Comparison of ENCODE assay signal across 25 cellular contexts in the genomic region with DNA sequence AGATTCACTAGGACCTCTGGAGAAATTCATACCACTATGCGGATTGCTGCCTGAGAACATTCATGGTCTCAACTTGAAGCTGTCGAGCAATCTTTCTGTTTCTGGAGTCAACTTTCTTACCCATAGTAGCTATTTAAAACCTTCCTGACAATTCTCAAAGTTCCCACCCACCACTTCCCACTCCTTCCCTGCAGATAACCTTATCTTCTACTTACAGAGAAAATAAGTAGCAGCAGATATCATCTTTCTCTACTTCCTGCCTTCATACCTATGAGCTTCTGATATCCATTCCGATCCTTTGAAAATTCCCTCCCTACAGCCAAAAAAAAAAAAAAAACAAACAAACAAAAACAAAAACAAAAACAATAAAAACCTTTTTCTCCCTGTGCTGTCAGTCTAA.
"Had no signal": no experiment of that assay in that cellular context is flagged by ENCODE, and none has a peak within 500 bp of the region (broad histone marks: within the 10 kb centered on the region; RNA-seq: fewer than 3 reads in every experiment).

No MANE protein-coding gene starts in this region.

- H3K9me3 Mint-ChIP-seq: activated B cell treated with CpG ODN at 0.5 μM for 24 hours; activated CD4-positive, alpha-beta memory T cell treated with anti-CD3 and anti-CD28 coated beads for 36 hours; natural killer cell treated with Interleukin-12 subunit alpha and Interleukin-12 subunit beta and Interleukin-15 and Interleukin-18, amount 100 ng/mL, for 72 hours; stimulated activated naive CD8-positive, alpha-beta T cell treated with anti-CD3 and anti-CD28 coated beads, Interleukin-15, amount 100 ng/mL, for 72 hours; T-helper 1 cell treated with Interleukin-12 subunit alpha and Interleukin-12 subunit beta and Interleukin-4 antibody, amounts not matched to agents 30 μg/mL and 1 μg/mL, for 36 hours had no signal

- H3K4me3 Mint-ChIP-seq: activated B cell treated with CpG ODN at 0.5 μM for 24 hours; activated CD4-positive, alpha-beta memory T cell treated with anti-CD3 and anti-CD28 coated beads for 36 hours; activated naive CD8-positive, alpha-beta T cell; central memory CD8-positive, alpha-beta T cell; natural killer cell treated with Interleukin-12 subunit alpha and Interleukin-12 subunit beta and Interleukin-15 and Interleukin-18, amount 100 ng/mL, for 72 hours; T-helper 1 cell treated with Interleukin-12 subunit alpha and Interleukin-12 subunit beta and Interleukin-4 antibody, amounts not matched to agents 30 μg/mL and 1 μg/mL, for 36 hours had no signal

- ATAC-seq: gastrocnemius medialis; mucosa of descending colon; natural killer cell treated with Interleukin-12 subunit alpha and Interleukin-12 subunit beta and Interleukin-15 and Interleukin-18, amount 100 ng/mL, for 72 hours; right lobe of liver; upper lobe of right lung had no signal

- H3K4me1 Mint-ChIP-seq: central memory CD8-positive, alpha-beta T cell had no signal

- H3K36me3 Mint-ChIP-seq: activated CD4-positive, alpha-beta memory T cell treated with anti-CD3 and anti-CD28 coated beads for 36 hours; activated naive CD8-positive, alpha-beta T cell; natural killer cell treated with Interleukin-12 subunit alpha and Interleukin-12 subunit beta and Interleukin-15 and Interleukin-18, amount 100 ng/mL, for 72 hours had no signal

- H3K4me3 ChIP-seq: gastrocnemius medialis, left ventricle myocardium inferior, lung, mucosa of descending colon, right lobe of liver, upper lobe of right lung had no signal

- H3K9me3 ChIP-seq: gastrocnemius medialis, left ventricle myocardium inferior, mucosa of descending colon, right lobe of liver, SK-N-SH, upper lobe of right lung had no signal

- H3K27me3 Mint-ChIP-seq: activated naive CD8-positive, alpha-beta T cell had no signal

- H3K36me3 ChIP-seq: gastrocnemius medialis, left ventricle myocardium inferior, right lobe of liver, upper lobe of right lung had no signal

- H3K27ac ChIP-seq: gastrocnemius medialis, left ventricle myocardium inferior, right lobe of liver, upper lobe of right lung had no signal

- H3K27me3 ChIP-seq: gastrocnemius medialis, right lobe of liver, upper lobe of right lung had no signal

- H3K27ac Mint-ChIP-seq: activated B cell treated with CpG ODN at 0.5 μM for 24 hours; activated naive CD8-positive, alpha-beta T cell; natural killer cell treated with Interleukin-12 subunit alpha and Interleukin-12 subunit beta and Interleukin-15 and Interleukin-18, amount 100 ng/mL, for 72 hours; T-helper 1 cell treated with Interleukin-12 subunit alpha and Interleukin-12 subunit beta and Interleukin-4 antibody, amounts not matched to agents 30 μg/mL and 1 μg/mL, for 36 hours had no signal

- DNase-seq: activated B cell treated with CpG ODN at 0.5 μM for 24 hours; activated CD4-positive, alpha-beta memory T cell treated with anti-CD3 and anti-CD28 coated beads for 36 hours; activated CD8-positive, alpha-beta memory T cell treated with anti-CD3 and anti-CD28 coated beads, Interleukin-2, amount 50 U/mL, for 48 hours; activated gamma-delta T cell; anterior cingulate cortex; effector CD8-positive, alpha-beta T cell; gastrocnemius medialis; glutamatergic neuron; islet precursor cell; left ventricle myocardium inferior; mucosa of descending colon; posterior cingulate gyrus; right lobe of liver; SK-N-SH; stimulated activated CD4-positive, alpha-beta T cell treated with anti-CD3 and anti-CD28 coated beads, Interleukin-4, amount 100 ng/mL, for 1 hour; stimulated activated naive CD8-positive, alpha-beta T cell treated with anti-CD3 and anti-CD28 coated beads, Interleukin-15, amount 100 ng/mL, for 72 hours; substantia nigra; SW 1271; T-helper 9 cell; upper lobe of right lung had no signal

- H3K4me1 ChIP-seq: gastrocnemius medialis, left ventricle myocardium inferior, right lobe of liver, upper lobe of right lung had no signal
